In the genomic region with DNA sequence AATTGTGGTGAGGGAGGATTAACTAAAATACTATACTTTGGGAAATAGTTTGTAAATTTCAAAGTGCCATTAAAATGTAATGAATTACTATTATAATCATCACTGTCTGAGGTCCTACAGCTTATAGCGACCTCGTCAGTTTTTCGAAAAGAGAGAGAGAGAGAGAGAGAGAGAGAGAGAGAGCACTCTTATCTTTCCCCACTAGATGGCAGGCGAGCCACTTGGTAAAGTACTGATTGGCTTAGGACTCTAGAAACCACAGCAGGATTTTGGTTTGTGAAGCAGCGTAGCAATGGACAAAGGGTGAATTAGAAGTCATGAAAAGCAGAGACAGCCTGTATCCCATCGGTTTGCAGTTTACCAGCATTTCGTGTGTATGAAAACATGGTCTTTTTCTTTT, we compare ENCODE assay signal across 8 cellular contexts. TPM values are rescaled to one million over a fixed set of nuclear protein-coding genes. Genes with fewer than 3 reads are reported as not detected.
DNase-seq lines count a peak whose midpoint lies in the region; ATAC-seq and TF ChIP-seq lines count a peak whose summit lies in the region.

No MANE protein-coding gene starts in this region.

- no peaks in the 10 kb centered on the region for H3F3A ChIP-seq in SU-DHL-6 (ENCODE audit: insufficient read depth)

- dilution Hi-C loops in IMR-90 (cut with HindIII; ENCODE audit: low sequenced_read_pairs, unreplicated experiment), result no loop called here

- no peak overlapping the region for H2BK5ac ChIP-seq in IMR-90 (ENCODE audit: low read depth, low read length, poor library complexity, severe bottlenecking)

- no peaks in the 10 kb centered on the region for H3K79me2 ChIP-seq in SU-DHL-6 (ENCODE audit: insufficient read depth, low read length)

- ATAC-seq in GM21367 (IDR thresholded peaks at IDR 0.05; ENCODE audit: unreplicated experiment) (peak; percentile 75), IMR-90 (ENCODE audit: low read depth) (peak; percentile 57), GM21619 (IDR thresholded peaks at IDR 0.05; ENCODE audit: unreplicated experiment) (no peak)
- peak in 1 of 2 donors; percentile 43 for ATAC-seq in naive thymus-derived CD8-positive, alpha-beta T cell

- DNase-seq in NOMO-1 treated with DMSO at 0.1 percent for 48 hours (lab: John Stamatoyannopoulos, UW; ENCODE audit: unreplicated experiment) (peak; percentile 44), NOMO-1 treated with dmso at 0.1 percent for 144 hours (lab: John Stamatoyannopoulos, UW; ENCODE audit: unreplicated experiment) (no peak), IMR-90 (peak; percentile 74), esophagus squamous epithelium (lab: John Stamatoyannopoulos, UW) (no peak)
- DNase-seq in naive thymus-derived CD8-positive, alpha-beta T cell, result peak in 6 of 10 donors; percentile 2 to 48 (median 17)

- H2BK120ac ChIP-seq in IMR-90 (ENCODE audit: low read depth, low read length), result no peak overlapping the region

- in situ Hi-C loops in IMR-90 (cut with MboI; ENCODE audit: low sequenced_read_pairs), result no loop called here

- H3K4ac ChIP-seq in IMR-90 (ENCODE audit: low read depth, low read length), result no peak overlapping the region

- no peaks in the 10 kb centered on the region for H3K9me3 Mint-ChIP-seq in naive thymus-derived CD8-positive, alpha-beta T cell

- H3K4me1 ChIP-seq in IMR-90 (ENCODE audit: control insufficient read depth, insufficient read depth, low read length), result no peaks in the 10 kb centered on the region
- H3K4me1 ChIP-seq in esophagus squamous epithelium, result peaks cover 0 to 12% (median 0%) of the 10 kb centered on the region in 3 donors

- H3K36me3 ChIP-seq in IMR-90 (ENCODE audit: control insufficient read depth, insufficient read depth, low read length) (no peaks in the 10 kb centered on the region), SU-DHL-6 (ENCODE audit: low read length) (no peaks in the 10 kb centered on the region), esophagus squamous epithelium (no peaks in the 10 kb centered on the region)

- H4K20me1 ChIP-seq in IMR-90 (ENCODE audit: insufficient read depth, low read length) (no peaks in the 10 kb centered on the region), SU-DHL-6 (ENCODE audit: low read depth, low read length) (no peaks in the 10 kb centered on the region)

- no peaks in the 10 kb centered on the region for H3K9me2 ChIP-seq in SU-DHL-6 (replicated peaks; ENCODE audit: insufficient read depth, low read length)

- no peaks in the 10 kb centered on the region for H3K27me3 ChIP-seq in IMR-90 (ENCODE audit: control insufficient read depth, insufficient read depth, low read length)
- H3K27me3 ChIP-seq in SU-DHL-6 (ENCODE audit: low read length), result no peaks in the 10 kb centered on the region
- peaks cover 0 to 13% (median 0%) of the 10 kb centered on the region in 4 donors for H3K27me3 ChIP-seq in esophagus squamous epithelium

- POLR2A ChIA-PET in IMR-90 (lab: Charles Lee; ENCODE audit: unreplicated experiment), result no interaction called here
- POLR2A ChIA-PET in naive thymus-derived CD8-positive, alpha-beta T cell (lab: Charles Lee), result no interaction called here

- H2BK20ac ChIP-seq in IMR-90 (ENCODE audit: low read depth, low read length), result no peak overlapping the region

- H3K4me3 ChIP-seq in IMR-90 (ENCODE audit: insufficient read depth, low read depth, low read length) (no peak overlapping the region), SU-DHL-6 (ENCODE audit: insufficient read depth, low read length, poor library complexity, severe bottlenecking) (no peak overlapping the region), esophagus squamous epithelium (no peak overlapping the region)

- intact Hi-C loops in IMR-90 (cut with micrococcal nuclease), result no loop called here
- intact Hi-C loops in esophagus squamous epithelium (cut with DNase I), result no loop called here

- no TSS peak for BruUV-seq in IMR-90 (replicated peaks; lab: Mats Ljungman, UMichigan)

- H3K27me3 Mint-ChIP-seq in naive thymus-derived CD8-positive, alpha-beta T cell, result peaks cover 4 to 23% (median 6%) of the 10 kb centered on the region in 5 donors

- CTCF ChIA-PET in IMR-90 (lab: Yijun Ruan, JAX), result interaction anchor here (0.6 to 1.0 kb wide), 4 partner anchors 19 to 400 kb away, joined by 3 to 5 read pairs (median 3); no protein-coding TSS in a partner anchor

- H3K4me1 Mint-ChIP-seq in naive thymus-derived CD8-positive, alpha-beta T cell, result peaks cover 4 to 20% (median 7%) of the 10 kb centered on the region in 4 donors

- H3K9me3 ChIP-seq in IMR-90 (ENCODE audit: control insufficient read depth, insufficient read depth, low read length) (no peaks in the 10 kb centered on the region), SU-DHL-6 (ENCODE audit: insufficient read depth, low read length) (no peaks in the 10 kb centered on the region), esophagus squamous epithelium (no peaks in the 10 kb centered on the region)

- peak; percentile 59 for TF ChIP-seq RAD21 in IMR-90 (IDR thresholded peaks at IDR 0.05; ENCODE audit: low read length)

- no peak overlapping the region for H2AK9ac ChIP-seq in IMR-90 (replicated peaks; ENCODE audit: low read depth, low read length, poor library complexity)

- no CpG with 5 or more reads among the region's 7 CpGs for WGBS in IMR-90 (ENCODE audit: extremely low coverage in 2 of 2, insufficient read length in 1 of 2), 2 experiments
- WGBS in esophagus squamous epithelium, 2 donors, result 0 to 5% methylated on average over 7 of the region's 7 CpGs

- no peaks in the 10 kb centered on the region for H3K9me1 ChIP-seq in IMR-90 (ENCODE audit: insufficient read depth, low read length)

- H4K91ac ChIP-seq in IMR-90 (ENCODE audit: insufficient read depth, low read depth, low read length), result no peak overlapping the region

- no peak overlapping the region for H3K4me3 Mint-ChIP-seq in naive thymus-derived CD8-positive, alpha-beta T cell

- no peaks in the 10 kb centered on the region for H3K36me3 Mint-ChIP-seq in naive thymus-derived CD8-positive, alpha-beta T cell

- no peak overlapping the region for H3K27ac Mint-ChIP-seq in naive thymus-derived CD8-positive, alpha-beta T cell

- no peak overlapping the region for H3K27ac ChIP-seq in IMR-90 (ENCODE audit: insufficient read depth, low read length)
- no peak overlapping the region for H3K27ac ChIP-seq in SU-DHL-6 (ENCODE audit: low read depth, low read length)
- no peak overlapping the region for H3K27ac ChIP-seq in esophagus squamous epithelium

- H3K9ac ChIP-seq in IMR-90 (ENCODE audit: low read depth, low read length) (no peak overlapping the region), SU-DHL-6 (ENCODE audit: low read length) (no peak overlapping the region)

- no peak overlapping the region for H4K5ac ChIP-seq in IMR-90 (ENCODE audit: low read depth, low read length)

- H3K18ac ChIP-seq in IMR-90 (ENCODE audit: low read depth, low read length), result no peak overlapping the region

- TF ChIP-seq CTCF in IMR-90 (conservative IDR thresholded peaks at IDR 0.05; ENCODE audit: low read depth, low read length) (peak; percentile 87), SU-DHL-6 (IDR thresholded peaks at IDR 0.05; ENCODE audit: insufficient read depth, low read length, poor library complexity, severe bottlenecking) (peak; percentile 38), esophagus squamous epithelium (IDR thresholded peaks at IDR 0.05) (peak; percentile 20 to 64 (median 48))

- H4K8ac ChIP-seq in IMR-90 (ENCODE audit: low read depth in 2 of 2, low read length in 2 of 2), result no peak overlapping the region

- H2BK15ac ChIP-seq in IMR-90 (ENCODE audit: low read depth, low read length), result no peak overlapping the region

- H2AFZ ChIP-seq in IMR-90 (replicated peaks; ENCODE audit: low read length, poor library complexity) (no peak overlapping the region), SU-DHL-6 (ENCODE audit: low read depth, low read length, severe bottlenecking) (no peak overlapping the region)

- no peak overlapping the region for H3K56ac ChIP-seq in IMR-90 (ENCODE audit: extremely low read depth, insufficient read depth, low read length)

- H3K79me1 ChIP-seq in IMR-90 (ENCODE audit: low read depth in 1 of 2, low read length in 2 of 2), result 0 out of 4 replicates have a peak, but pooled peaks cover 0 to 2% of the 10 kb centered on the region in 2 experiments

- no peak overlapping the region for H3K23ac ChIP-seq in IMR-90 (ENCODE audit: low read depth, low read length)

- no peak overlapping the region for H3K14ac ChIP-seq in IMR-90 (replicated peaks; ENCODE audit: low read depth, low read length)

- H2AK5ac ChIP-seq in IMR-90 (ENCODE audit: low read depth, low read length), result no peak overlapping the region

- TF ChIP-seq POLR2A in IMR-90 (IDR thresholded peaks at IDR 0.05; ENCODE audit: low read depth, low read length) (no peak), esophagus squamous epithelium (IDR thresholded peaks at IDR 0.05) (no peak)

- H3K4me2 ChIP-seq in IMR-90 (ENCODE audit: low read depth, low read length) (no peak overlapping the region), SU-DHL-6 (ENCODE audit: low read depth, low read length, poor library complexity, severe bottlenecking) (no peak overlapping the region)

TF ChIP-seq in IMR-90, 13 proteins besides CTCF, POLR2A, EP300 and RAD21:
- no peak for TF ChIP-seq MAZ (IDR thresholded peaks at IDR 0.05; ENCODE audit: borderline replicate concordance, low read depth, low read length)
- peak; percentile 20; the same call in 1 of the 2 replicates for TF ChIP-seq SMC3 (IDR thresholded peaks at IDR 0.05; ENCODE audit: low read depth, low read length)

RNA-seq across cellular contexts. Expression of a gene that starts 52.5 kb away (rescaled TPM):
- total RNA-seq in IMR-90 (2012; rRNA removed) (6.4 and 7.2 TPM in 2 replicates), esophagus squamous epithelium (10 to 100 TPM in 1 of 4 donors, 1 to 10 TPM in 2, under 1 TPM in 1; 0.83 to 17.0 (median 4.0) TPM)
- 21.9 and 25.0 TPM in 2 replicates for polyA plus RNA-seq in IMR-90 (2012; rRNA removed)
- 8.1 and 9.9 TPM in 2 replicates for polyA plus RNA-seq in IMR-90 (2012; cell fraction: cytosol; rRNA removed)
- polyA plus RNA-seq in IMR-90 (2012; cell fraction: nucleus; rRNA removed; ENCODE audit: low replicate concordance), result 4.3 and 24.0 TPM in 2 replicates
- not detected for total RNA-seq in naive thymus-derived CD8-positive, alpha-beta T cell
- polyA plus RNA-seq in naive thymus-derived CD8-positive, alpha-beta T cell, result under 1 TPM in 1 of 3 donors, not detected in 2; 0.31 TPM

Comparison
In these comparisons a context has a peak if more than half of its experiments do, and no peak if none do; other contexts are left out.
1. DNase-seq: peak in NOMO-1 treated with DMSO at 0.1 percent for 48 hours (single experiment), IMR-90 (single experiment) and naive thymus-derived CD8-positive, alpha-beta T cell (6 of 10); none in NOMO-1 treated with dmso at 0.1 percent for 144 hours (single experiment) and esophagus squamous epithelium (single experiment).
2. Peak in every context shown above with its lines, with median percentiles within 50 percentile points of each other: CTCF ChIP-seq.